ENCODE assay signal across 23 cellular contexts in the genomic region with DNA sequence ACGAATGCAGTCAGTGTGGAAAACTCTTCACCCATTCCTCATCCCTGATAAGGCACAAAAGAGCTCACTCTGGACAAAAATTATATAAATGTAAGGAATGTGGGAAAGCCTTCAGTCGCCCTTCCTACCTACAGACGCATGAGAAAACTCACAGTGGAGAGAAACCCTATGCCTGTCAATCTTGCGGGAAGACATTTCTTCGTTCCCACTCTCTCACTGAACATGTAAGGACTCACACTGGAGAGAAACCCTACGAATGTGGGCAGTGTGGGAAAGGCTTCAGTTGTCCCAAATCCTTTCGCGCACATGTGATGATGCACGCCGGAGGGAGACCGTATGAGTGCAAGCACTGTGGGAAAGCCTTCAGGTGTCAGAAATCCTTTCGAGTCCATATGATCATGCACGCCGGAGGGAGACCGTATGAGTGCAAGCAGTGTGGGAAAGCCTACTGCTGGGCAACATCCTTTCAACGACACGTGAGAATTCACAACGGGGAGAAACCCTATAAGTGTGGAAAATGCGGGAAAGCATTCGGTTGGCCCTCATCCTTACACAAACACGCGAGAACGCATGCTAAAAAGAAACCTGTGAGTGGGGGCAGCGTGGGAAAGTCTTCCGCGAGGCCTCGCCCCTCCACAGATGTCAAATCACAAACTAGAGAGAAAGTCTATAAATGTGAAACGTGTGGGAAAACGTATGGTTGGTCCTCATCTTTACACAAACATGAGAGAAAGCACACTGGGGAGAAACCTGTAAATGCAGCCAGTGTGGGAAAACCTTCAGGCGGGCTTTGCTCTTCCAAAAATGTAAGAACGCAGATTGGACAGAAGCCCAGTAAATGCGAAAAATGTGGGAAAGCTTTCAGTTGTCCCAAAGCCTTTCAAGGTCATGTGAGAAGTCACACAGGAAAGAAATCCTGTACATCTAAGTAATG. TPM values are rescaled to one million over a fixed set of nuclear protein-coding genes. Genes with fewer than 3 reads are reported as not detected.
"Had no signal": no experiment of that assay in that cellular context is flagged by ENCODE, and none has a peak within 500 bp of the region (broad histone marks: within the 10 kb centered on the region; RNA-seq: fewer than 3 reads in every experiment).

No MANE protein-coding gene starts in this region.

- H3K4me3 ChIP-seq: ascending aorta, Peyer's patch, SJSA1 had no signal

- DNase-seq: activated CD4-positive, alpha-beta T cell treated with anti-CD3 and anti-CD28 coated beads for 4 hours; activated CD8-positive, alpha-beta memory T cell treated with anti-CD3 and anti-CD28 coated beads, Interleukin-2, amount 50 U/mL, for 4 hours; activated CD8-positive, alpha-beta T cell treated with anti-CD3 and anti-CD28 coated beads for 36 hours; activated naive CD4-positive, alpha-beta T cell treated with anti-CD3 and anti-CD28 coated beads, Interleukin-2, amount 50 U/mL, for 16 hours; activated T-cell treated with anti-CD3 and anti-CD28 coated beads, Interleukin-2, amount 50 U/mL, for 72 hours; amniotic stem cell; NCI-H146; NCI-H187 treated with DMSO at 0.1 percent for 48 hours; NCI-H2081 treated with DMSO at 0.1 percent for 48 hours; NCI-H446; NCI-H524; Peyer's patch; Right ventricle myocardium superior; SW 1271 had no signal

- H3K27ac Mint-ChIP-seq: activated CD8-positive, alpha-beta T cell treated with anti-CD3 and anti-CD28 coated beads for 36 hours; activated T-cell treated with anti-CD3 and anti-CD28 coated beads, Interleukin-2, amount 50 U/mL, for 72 hours; activated T-helper 2 cell treated with anti-CD3 and anti-CD28 coated beads, Interferon-gamma antibody, Interleukin-2, Interleukin-4, amounts not matched to agents 10 μg/mL and 5 μg/mL and 100 μg/mL, durations not matched to agents 14 hours and 24 hours and 36 hours; brain had no signal

- H3K4me3 Mint-ChIP-seq: activated CD8-positive, alpha-beta T cell treated with anti-CD3 and anti-CD28 coated beads for 36 hours; activated T-cell treated with anti-CD3 and anti-CD28 coated beads, Interleukin-2, amount 50 U/mL, for 72 hours; brain; central memory CD8-positive, alpha-beta T cell had no signal

- H3K27me3 Mint-ChIP-seq: activated CD8-positive, alpha-beta T cell treated with anti-CD3 and anti-CD28 coated beads for 36 hours; brain; central memory CD8-positive, alpha-beta T cell had no signal

- H3K27ac ChIP-seq: ascending aorta, Peyer's patch, RWPE1, SJSA1 had no signal

- H3K4me1 ChIP-seq: ascending aorta, Peyer's patch, SJSA1 had no signal

- H3K9me3 Mint-ChIP-seq: central memory CD8-positive, alpha-beta T cell had no signal

- ATAC-seq: activated CD4-positive, CD25-positive, alpha-beta regulatory T cell treated with anti-CD3 and anti-CD28 coated beads, Interleukin-2, amount 50 U/mL, for 24 hours; activated CD8-positive, alpha-beta T cell treated with anti-CD3 and anti-CD28 coated beads for 36 hours; activated T-cell treated with anti-CD3 and anti-CD28 coated beads, Interleukin-2, amount 50 U/mL, for 72 hours; SK-N-SH treated with all-trans-retinoic acid at 6 μM for 48 hours had no signal

- H3K27me3 ChIP-seq: ascending aorta, Peyer's patch, SJSA1 had no signal

- H3K36me3 ChIP-seq: ascending aorta, Peyer's patch, SJSA1 had no signal

- H3K4me1 Mint-ChIP-seq: brain; central memory CD8-positive, alpha-beta T cell had no signal

RNA-seq across cellular contexts. Expression of gene ZNF556, which starts 10.5 kb away (rescaled TPM):
- total RNA-seq: activated CD8-positive, alpha-beta T cell treated with anti-CD3 and anti-CD28 coated beads for 36 hours; activated T-helper 2 cell treated with anti-CD3 and anti-CD28 coated beads, Interferon-gamma antibody, Interleukin-2, Interleukin-4, amounts not matched to agents 10 μg/mL and 5 μg/mL and 100 μg/mL, durations not matched to agents 14 hours and 24 hours and 36 hours; ascending aorta; Peyer's patch; Right ventricle myocardium superior; T-helper 1 cell treated with Interleukin-12 subunit alpha and Interleukin-12 subunit beta and Interleukin-4 antibody, amounts not matched to agents 30 ng/mL and 1 ng/mL, for 36 hours had no signal
